In genomic region chr9:101324245-101324804, GRCh38 we compare ENCODE assay signal across 1 cellular context.
TF ChIP-seq lines count a peak whose summit lies in the region.

No MANE protein-coding gene starts in this region.

TF ChIP-seq in HepG2, 621 proteins besides CTCF, POLR2A, EP300 and RAD21 (continued from another document and continues in another):
- TF ChIP-seq SAP130 (CRISPR knock-in tag; IDR thresholded peaks at IDR 0.05; ENCODE audit: low read depth) (peak; percentile 13; the same call in 1 of the 2 replicates), KAT2B (IDR thresholded peaks at IDR 0.05; ENCODE audit: borderline replicate concordance, low read depth, low read length) (no peak), ARID2 (CRISPR knock-in tag; IDR thresholded peaks at IDR 0.05; ENCODE audit: borderline replicate concordance) (no peak), TEAD3 (CRISPR knock-in tag; optimal IDR thresholded peaks at IDR 0.05; ENCODE audit: borderline replicate concordance) (peak; percentile 74), ZNF713 (CRISPR knock-in tag; IDR thresholded peaks at IDR 0.05) (no peak), FOXJ3 (CRISPR knock-in tag; IDR thresholded peaks at IDR 0.05; ENCODE audit: borderline replicate concordance) (no peak), ZNF709 (CRISPR knock-in tag; IDR thresholded peaks at IDR 0.05) (no peak), HOXD1 (CRISPR knock-in tag; IDR thresholded peaks at IDR 0.05) (no peak), DNMT1 (CRISPR knock-in tag; IDR thresholded peaks at IDR 0.05) (no peak), TCF7 (IDR thresholded peaks at IDR 0.05; ENCODE audit: low read depth) (peak; percentile 73; the same call in 1 of the 2 replicates), MLXIP (CRISPR knock-in tag; IDR thresholded peaks at IDR 0.05; ENCODE audit: borderline replicate concordance) (no peak), ATM (IDR thresholded peaks at IDR 0.05; ENCODE audit: borderline replicate concordance) (peak; percentile 92; the same call in 1 of the 2 replicates), ZNF142 (CRISPR knock-in tag; IDR thresholded peaks at IDR 0.05) (no peak), BCL3 (CRISPR knock-in tag; IDR thresholded peaks at IDR 0.05) (no peak), ZMYM4 (CRISPR knock-in tag; IDR thresholded peaks at IDR 0.05) (0 out of 2 replicates have a peak, but pooled peaks have one; percentile 35), ZNF234 (CRISPR knock-in tag; conservative IDR thresholded peaks at IDR 0.05) (no peak), NFKBIZ (CRISPR knock-in tag; IDR thresholded peaks at IDR 0.05) (no peak), ZNF598 (CRISPR knock-in tag; IDR thresholded peaks at IDR 0.05; ENCODE audit: borderline replicate concordance) (no peak), ZNF20 (CRISPR knock-in tag; IDR thresholded peaks at IDR 0.05) (no peak), ZKSCAN1 (IDR thresholded peaks at IDR 0.05; ENCODE audit: low read length) (no peak; the same call in 1 of the 2 replicates), TFE3 (CRISPR knock-in tag; IDR thresholded peaks at IDR 0.05) (peak; percentile 80), ZFP36L2 (CRISPR knock-in tag; IDR thresholded peaks at IDR 0.05) (no peak), ARID4A (CRISPR knock-in tag; IDR thresholded peaks at IDR 0.05; ENCODE audit: borderline replicate concordance) (no peak), ZNF30 (CRISPR knock-in tag; IDR thresholded peaks at IDR 0.05) (no peak), NCOA2 (CRISPR knock-in tag; IDR thresholded peaks at IDR 0.05) (peak; percentile 86), ATRX (CRISPR knock-in tag; IDR thresholded peaks at IDR 0.05; ENCODE audit: borderline replicate concordance) (no peak), BRCA1 (CRISPR knock-in tag; IDR thresholded peaks at IDR 0.05) (no peak), KLF16 (CRISPR knock-in tag; IDR thresholded peaks at IDR 0.05) (no peak), GATAD2A (CRISPR knock-in tag; IDR thresholded peaks at IDR 0.05) (peak; percentile 88), NR2F6 (IDR thresholded peaks at IDR 0.05) (peak; percentile 74), NR2F6 (CRISPR knock-in tag; IDR thresholded peaks at IDR 0.05) (peak; percentile 66), MEF2D (CRISPR knock-in tag; IDR thresholded peaks at IDR 0.05) (no peak), ZFP1 (CRISPR knock-in tag; IDR thresholded peaks at IDR 0.05) (no peak), REXO4 (CRISPR knock-in tag; IDR thresholded peaks at IDR 0.05; ENCODE audit: borderline replicate concordance) (no peak), PHF20 (CRISPR knock-in tag; IDR thresholded peaks at IDR 0.05) (no peak), ZBTB1 (CRISPR knock-in tag; IDR thresholded peaks at IDR 0.05; ENCODE audit: borderline replicate concordance) (no peak), RFXANK (CRISPR knock-in tag; IDR thresholded peaks at IDR 0.05) (no peak; the same call in 1 of the 2 replicates), TRIM22 (IDR thresholded peaks at IDR 0.05) (no peak), MED8 (CRISPR knock-in tag; IDR thresholded peaks at IDR 0.05; ENCODE audit: insufficient replicate concordance) (no peak), DR1 (CRISPR knock-in tag; IDR thresholded peaks at IDR 0.05) (no peak), ZNF44 (CRISPR knock-in tag; IDR thresholded peaks at IDR 0.05) (no peak), ZNF180 (CRISPR knock-in tag; IDR thresholded peaks at IDR 0.05; ENCODE audit: borderline replicate concordance, low read depth) (no peak), TBP (CRISPR knock-in tag; IDR thresholded peaks at IDR 0.05) (no peak), FOXA1 (IDR thresholded peaks at IDR 0.05) (peak; percentile 37; the same call in 1 of the 2 replicates), FOXA1 (CRISPR knock-in tag; IDR thresholded peaks at IDR 0.05) (0 out of 2 replicates have a peak, but pooled peaks have one; percentile 48), SNAPC5 (CRISPR knock-in tag; IDR thresholded peaks at IDR 0.05; ENCODE audit: borderline replicate concordance) (no peak)
